In genomic region chr15:94032571-94032970, GRCh38 we compare ENCODE assay signal across 34 cellular contexts.
"Had no signal": no experiment of that assay in that cellular context is flagged by ENCODE, and none has a peak within 500 bp of the region (broad histone marks: within the 10 kb centered on the region; RNA-seq: fewer than 3 reads in every experiment).

No MANE protein-coding gene starts in this region.

- H3K4me3 ChIP-seq: MG63 had no signal

- H3K9me3 ChIP-seq: MG63 had no signal

- H3K9ac ChIP-seq: KMS-11 had no signal

- H3K4me2 ChIP-seq: KMS-11 had no signal

- DNase-seq: Karpas-422, Kasumi-1, KG1, MG63, MM.1S, MV-4-11, NCI-H1092, NCI-H1092 treated with DMSO at 0.1 percent for 48 hours, NCI-H1105, NCI-H1105 treated with DMSO at 0.1 percent for 48 hours, NCI-H1417, NCI-H1417 treated with DMSO at 0.1 percent for 48 hours, NCI-H1436, NCI-H1436 treated with DMSO at 0.1 percent for 48 hours, NCI-H146, NCI-H1694, NCI-H1694 treated with DMSO at 0.1 percent for 48 hours, NCI-H187, NCI-H187 treated with DMSO at 0.1 percent for 48 hours, NCI-H1930, NCI-H2029, NCI-H2029 treated with DMSO at 0.1 percent for 48 hours, NCI-H2081, NCI-H2081 treated with DMSO at 0.1 percent for 48 hours, NCI-H2107, NCI-H2171, NCI-H2171 treated with DMSO at 0.1 percent for 48 hours, NCI-H2227 treated with DMSO at 0.1 percent for 48 hours, NCI-H226, NCI-H345, NCI-H446, NCI-H446 treated with DMSO at 0.1 percent for 48 hours, NCI-H510A had no signal

- H3K27me3 ChIP-seq: MG63 had no signal

- H3K27ac ChIP-seq: KMS-11 had no signal

- H3K36me3 ChIP-seq: MG63 had no signal
